ENCODE assay signal across 9 cellular contexts in genomic region chr12:132506328-132506727, GRCh38. TPM values are rescaled to one million over a fixed set of nuclear protein-coding genes. Genes with fewer than 3 reads are reported as not detected.
DNase-seq lines count a peak whose midpoint lies in the region; ATAC-seq and TF ChIP-seq lines count a peak whose summit lies in the region.
"Had no signal": no experiment of that assay in that cellular context is flagged by ENCODE, and none has a peak within 500 bp of the region (broad histone marks: within the 10 kb centered on the region; RNA-seq: fewer than 3 reads in every experiment).

No MANE protein-coding gene starts in this region.

- BruUV-seq in A673 (replicated peaks; lab: Mats Ljungman, UMichigan) (no TSS peak), Caco-2 (replicated peaks; lab: Mats Ljungman, UMichigan) (no TSS peak)

- intact Hi-C loops in A673 (cut with micrococcal nuclease; ENCODE audit: unreplicated experiment) (loop anchor here (1.0 kb wide), 1 partner anchor 46 kb away; no protein-coding TSS in a partner anchor), Caco-2 (cut with micrococcal nuclease; ENCODE audit: unreplicated experiment) (no loop called here)

- H3K4me3 ChIP-seq in A673 (ENCODE audit: low read depth, low read length, poor library complexity, severe bottlenecking) (peak overlapping the region; percentile 26), Caco-2 (ENCODE audit: low read depth, low read length) (no peak overlapping the region)

- peaks cover 43% of the 10 kb centered on the region for H3K4me1 Mint-ChIP-seq in central memory CD8-positive, alpha-beta T cell
- peaks cover 20 to 32% of the 10 kb centered on the region in 2 donors for H3K4me1 Mint-ChIP-seq in natural killer cell treated with Interleukin-12 subunit alpha and Interleukin-12 subunit beta and Interleukin-15 and Interleukin-18, amount 100 ng/mL, for 72 hours (ENCODE audit: low read depth in 2 of 2)
- H3K4me1 Mint-ChIP-seq in Caco-2 (ENCODE audit: low read depth, unreplicated experiment): no peaks in the 10 kb centered on the region

- POLR2A ChIA-PET in A673 (lab: Charles Lee; ENCODE audit: low non-redundant PET): no interaction called here
- POLR2A ChIA-PET in Caco-2 (lab: Charles Lee): no interaction called here

- H3K27ac Mint-ChIP-seq in central memory CD8-positive, alpha-beta T cell (ENCODE audit: low read depth): peak overlapping the region; percentile 13
- H3K27ac Mint-ChIP-seq in natural killer cell treated with Interleukin-12 subunit alpha and Interleukin-12 subunit beta and Interleukin-15 and Interleukin-18, amount 100 ng/mL, for 72 hours: peak overlapping the region in 1 of 2 donors; percentile 83
- no peak overlapping the region for H3K27ac Mint-ChIP-seq in Caco-2 (ENCODE audit: unreplicated experiment)

- peak overlapping the region; percentile 90 for H3K27ac ChIP-seq in A673 (ENCODE audit: low read depth, low read length, poor library complexity, severe bottlenecking)
- H3K27ac ChIP-seq: HL-60 had no signal

- no peaks in the 10 kb centered on the region for H3K9me3 Mint-ChIP-seq in central memory CD8-positive, alpha-beta T cell
- H3K9me3 Mint-ChIP-seq in natural killer cell treated with Interleukin-12 subunit alpha and Interleukin-12 subunit beta and Interleukin-15 and Interleukin-18, amount 100 ng/mL, for 72 hours: no peaks in the 10 kb centered on the region
- H3K9me3 Mint-ChIP-seq in Caco-2 (ENCODE audit: unreplicated experiment): no peaks in the 10 kb centered on the region

- peaks cover 18% of the 10 kb centered on the region for H3K36me3 Mint-ChIP-seq in central memory CD8-positive, alpha-beta T cell (ENCODE audit: insufficient read depth)
- no peaks in the 10 kb centered on the region for H3K36me3 Mint-ChIP-seq in natural killer cell treated with Interleukin-12 subunit alpha and Interleukin-12 subunit beta and Interleukin-15 and Interleukin-18, amount 100 ng/mL, for 72 hours
- peaks cover 11% of the 10 kb centered on the region for H3K36me3 Mint-ChIP-seq in Caco-2 (ENCODE audit: insufficient read depth, unreplicated experiment)

- H3K4me3 Mint-ChIP-seq in central memory CD8-positive, alpha-beta T cell: peak overlapping the region; percentile 56
- peak overlapping the region; percentile 25 for H3K4me3 Mint-ChIP-seq in natural killer cell treated with Interleukin-12 subunit alpha and Interleukin-12 subunit beta and Interleukin-15 and Interleukin-18, amount 100 ng/mL, for 72 hours
- no peak overlapping the region for H3K4me3 Mint-ChIP-seq in Caco-2 (ENCODE audit: unreplicated experiment)

- H3K9me3 ChIP-seq in A673 (ENCODE audit: low read depth, low read length, poor library complexity, severe bottlenecking) (no peaks in the 10 kb centered on the region), Caco-2 (no peaks in the 10 kb centered on the region)

- H3K4me1 ChIP-seq in A673 (ENCODE audit: insufficient read depth, low read length, poor library complexity, severe bottlenecking): peaks cover 40% of the 10 kb centered on the region
- H3K4me1 ChIP-seq in Caco-2: no peaks in the 10 kb centered on the region

- CTCF ChIA-PET in A673 (lab: Charles Lee): no interaction called here
- CTCF ChIA-PET in Caco-2 (lab: Charles Lee): no interaction called here

- DNase-seq in A673 (ENCODE audit: low spot score) (no peak), hepatic stellate cell (ENCODE audit: low spot score) (no peak), NCI-H2196 treated with DMSO at 0.1 percent for 48 hours (lab: John Stamatoyannopoulos, UW; ENCODE audit: unreplicated experiment) (no peak), Caco-2 (no peak), SW480 (ENCODE audit: low spot score) (no peak)
- DNase-seq in central memory CD8-positive, alpha-beta T cell (ENCODE audit: low spot score in 2 of 2): no peak
- no peak for DNase-seq in natural killer cell treated with Interleukin-12 subunit alpha and Interleukin-12 subunit beta and Interleukin-15 and Interleukin-18, amount 100 ng/mL, for 72 hours (ENCODE audit: low spot score)

- ATAC-seq in HG03354 (IDR thresholded peaks at IDR 0.05; ENCODE audit: poor library complexity, severe bottlenecking, unreplicated experiment): peak; percentile 4
- no peak for ATAC-seq in central memory CD8-positive, alpha-beta T cell (replicated peaks; ENCODE audit: extremely low read depth, poor library complexity, severe bottlenecking)
- no peak for ATAC-seq in natural killer cell treated with Interleukin-12 subunit alpha and Interleukin-12 subunit beta and Interleukin-15 and Interleukin-18, amount 100 ng/mL, for 72 hours

- peaks cover 5% of the 10 kb centered on the region for H3K36me3 ChIP-seq in A673 (ENCODE audit: insufficient read depth, low read length, poor library complexity, severe bottlenecking)
- H3K36me3 ChIP-seq in Caco-2 (ENCODE audit: control insufficient read depth, insufficient read depth, low read length): no peaks in the 10 kb centered on the region

- TF ChIP-seq CTCF in A673 (conservative IDR thresholded peaks at IDR 0.05; ENCODE audit: low read depth, low read length) (no peak), Caco-2 (IDR thresholded peaks at IDR 0.05; ENCODE audit: insufficient read depth in 1 of 2, low read depth in 1 of 2, low read length in 1 of 2, severe bottlenecking in 1 of 2, unreplicated experiment in 1 of 2) (no peak)

- no peaks in the 10 kb centered on the region for H3K27me3 Mint-ChIP-seq in central memory CD8-positive, alpha-beta T cell
- no peaks in the 10 kb centered on the region for H3K27me3 Mint-ChIP-seq in natural killer cell treated with Interleukin-12 subunit alpha and Interleukin-12 subunit beta and Interleukin-15 and Interleukin-18, amount 100 ng/mL, for 72 hours
- H3K27me3 Mint-ChIP-seq in Caco-2 (ENCODE audit: insufficient read depth, unreplicated experiment): no peaks in the 10 kb centered on the region

- H3K27me3 ChIP-seq in A673 (replicated peaks; ENCODE audit: insufficient read depth, low read depth, low read length, poor library complexity) (no peaks in the 10 kb centered on the region), Caco-2 (replicated peaks; ENCODE audit: control insufficient read depth, insufficient read depth, low read length) (no peaks in the 10 kb centered on the region)

RNA-seq across cellular contexts. Expression of gene FBRSL1, which starts 16.4 kb away (rescaled TPM):
- total RNA-seq in A673 (2021) (111 and 130 TPM in 2 replicates), Caco-2 (2022) (90.3 and 96.1 TPM in 2 replicates)
- 10 to 100 TPM; 38.0 to 91.5 TPM for total RNA-seq in natural killer cell treated with Interleukin-12 subunit alpha and Interleukin-12 subunit beta and Interleukin-15 and Interleukin-18, amount 100 ng/mL, for 72 hours
